Comparison of ENCODE assay signal across 27 cellular contexts in the genomic region with DNA sequence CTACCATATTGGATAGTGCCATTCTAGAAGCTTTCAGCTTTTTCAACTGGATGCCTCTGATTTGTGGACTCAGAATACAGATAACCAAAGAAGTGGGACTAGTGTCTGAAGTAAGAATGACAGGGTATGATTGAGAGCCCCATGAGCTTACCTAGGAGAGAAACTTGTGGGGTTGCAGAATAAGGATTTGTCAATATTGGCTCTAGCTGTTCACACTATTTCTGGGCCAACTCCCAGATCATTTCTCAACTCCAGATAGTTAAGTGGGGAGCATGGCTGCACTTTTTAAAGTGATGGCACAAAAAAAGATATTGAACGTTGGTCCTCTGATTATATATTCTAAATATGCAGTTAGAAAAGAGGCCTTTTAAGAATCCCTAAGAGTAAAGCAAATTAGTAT. TPM values are rescaled to one million over a fixed set of nuclear protein-coding genes. Genes with fewer than 3 reads are reported as not detected.
DNase-seq lines count a peak whose midpoint lies in the region; ATAC-seq, FAIRE-seq and TF ChIP-seq lines count a peak whose summit lies in the region.
"Had no signal": no experiment of that assay in that cellular context is flagged by ENCODE, and none has a peak within 500 bp of the region (broad histone marks: within the 10 kb centered on the region; RNA-seq: fewer than 3 reads in every experiment).

No MANE protein-coding gene starts in this region.

- no peak overlapping the region for H3K18ac ChIP-seq in IMR-90 (ENCODE audit: low read depth, low read length)

- H3K27me3 ChIP-seq in IMR-90 (ENCODE audit: control insufficient read depth, insufficient read depth, low read length), result peaks cover 2% of the 10 kb centered on the region; the same call in 1 of the 2 replicates
- H3K27me3 ChIP-seq in K562 (ENCODE audit: control insufficient read depth in 2 of 2, insufficient read depth in 2 of 2, low read length in 2 of 2), result no peaks in the 10 kb centered on the region
- H3K27me3 ChIP-seq in lower lobe of right lung (ENCODE audit: low read depth), result no peaks in the 10 kb centered on the region
- no peaks in the 10 kb centered on the region for H3K27me3 ChIP-seq in right atrium auricular region

- H4K5ac ChIP-seq in IMR-90 (ENCODE audit: low read depth, low read length), result no peak overlapping the region

- dilution Hi-C loops in IMR-90 (cut with HindIII; ENCODE audit: low sequenced_read_pairs, unreplicated experiment), result no loop called here

- no peak overlapping the region for H2BK20ac ChIP-seq in IMR-90 (ENCODE audit: low read depth, low read length)

- TF ChIP-seq POLR2A in A549 (IDR thresholded peaks at IDR 0.05; ENCODE audit: low read length) (no peak), IMR-90 (IDR thresholded peaks at IDR 0.05; ENCODE audit: low read depth, low read length) (no peak), K562 (conservative IDR thresholded peaks at IDR 0.05) (no peak)

- no peak for TF ChIP-seq CTCF in A549 (IDR thresholded peaks at IDR 0.05)
- no peak for TF ChIP-seq CTCF in IMR-90 (conservative IDR thresholded peaks at IDR 0.05; ENCODE audit: low read depth, low read length)
- TF ChIP-seq CTCF in K562 (IDR thresholded peaks at IDR 0.05 in 2 of 3, conservative IDR thresholded peaks at IDR 0.05 in 1 of 3; ENCODE audit: insufficient read depth in 2 of 3, low read depth in 1 of 3, low read length in 3 of 3), result no peak
- TF ChIP-seq CTCF in lower lobe of right lung (IDR thresholded peaks at IDR 0.05), result no peak
- TF ChIP-seq CTCF in right atrium auricular region (IDR thresholded peaks at IDR 0.05), result no peak

- H2AK5ac ChIP-seq in IMR-90 (ENCODE audit: low read depth, low read length), result no peak overlapping the region

- no peak overlapping the region for H3K56ac ChIP-seq in IMR-90 (ENCODE audit: extremely low read depth, insufficient read depth, low read length)

- H3K9me1 ChIP-seq in IMR-90 (ENCODE audit: insufficient read depth, low read length) (0 out of 2 replicates have a peak, but pooled peaks cover 3% of the 10 kb centered on the region), K562 (ENCODE audit: control insufficient read depth, insufficient read depth, low read length) (peaks cover 3% of the 10 kb centered on the region)

- H3K4me3 ChIP-seq in A549, result no peak overlapping the region
- H3K4me3 ChIP-seq in IMR-90 (ENCODE audit: insufficient read depth, low read depth, low read length), result no peak overlapping the region
- no peak overlapping the region for H3K4me3 ChIP-seq in K562
- no peak overlapping the region for H3K4me3 ChIP-seq in lower lobe of right lung
- no peak overlapping the region for H3K4me3 ChIP-seq in right atrium auricular region
- H3K4me3 ChIP-seq: GM12878 had no signal

- H4K20me1 ChIP-seq in IMR-90 (ENCODE audit: insufficient read depth, low read length) (no peaks in the 10 kb centered on the region), K562 (replicated peaks; ENCODE audit: control insufficient read depth, insufficient read depth, low read length) (no peaks in the 10 kb centered on the region)

- no peak overlapping the region for H3K4ac ChIP-seq in IMR-90 (ENCODE audit: low read depth, low read length)

- POLR2A ChIA-PET in A549 (lab: Yijun Ruan, JAX) (no interaction called here), IMR-90 (lab: Charles Lee; ENCODE audit: unreplicated experiment) (no interaction called here), K562 (lab: Yijun Ruan, JAX) (interaction anchor here (0.5 to 0.7 kb wide), 2 partner anchors 22 to 213 kb away, joined by 3 read pairs; no protein-coding TSS in a partner anchor)

- H3K9me3 ChIP-seq in A549 (0 out of 3 replicates have a peak, but pooled peaks cover 3% of the 10 kb centered on the region), IMR-90 (ENCODE audit: control insufficient read depth, insufficient read depth, low read length) (no peaks in the 10 kb centered on the region), K562 (replicated peaks; ENCODE audit: control insufficient read depth, insufficient read depth, low read depth, low read length) (no peaks in the 10 kb centered on the region), lower lobe of right lung (no peaks in the 10 kb centered on the region), right atrium auricular region (no peaks in the 10 kb centered on the region)
- H3K9me3 ChIP-seq: Caco-2 had no signal

- intact Hi-C loops in IMR-90 (cut with micrococcal nuclease) (no loop called here), K562 (cut with micrococcal nuclease) (no loop called here), lower lobe of right lung (cut with DNase I) (no loop called here)

- no peak overlapping the region for H3K9ac ChIP-seq in IMR-90 (ENCODE audit: low read depth, low read length)
- no peak overlapping the region for H3K9ac ChIP-seq in K562 (ENCODE audit: insufficient read depth in 1 of 2, low read depth in 2 of 2, low read length in 2 of 2)

- no peak overlapping the region for H2BK5ac ChIP-seq in IMR-90 (ENCODE audit: low read depth, low read length, poor library complexity, severe bottlenecking)

- no peak overlapping the region for H2BK120ac ChIP-seq in IMR-90 (ENCODE audit: low read depth, low read length)

- H3K79me1 ChIP-seq in IMR-90 (ENCODE audit: low read depth in 1 of 2, low read length in 2 of 2), result no peaks in the 10 kb centered on the region

- no peaks in the 10 kb centered on the region for H3K36me3 ChIP-seq in IMR-90 (ENCODE audit: control insufficient read depth, insufficient read depth, low read length)
- peaks cover 18% of the 10 kb centered on the region; the same call in 2 of the 3 replicates for H3K36me3 ChIP-seq in K562 (ENCODE audit: control insufficient read depth, insufficient read depth, low read length)
- peaks cover 27% of the 10 kb centered on the region for H3K36me3 ChIP-seq in lower lobe of right lung
- no peaks in the 10 kb centered on the region for H3K36me3 ChIP-seq in right atrium auricular region

- peak overlapping the region; percentile 18 for H2AK9ac ChIP-seq in IMR-90 (replicated peaks; ENCODE audit: low read depth, low read length, poor library complexity)

- no peak overlapping the region for H3K14ac ChIP-seq in IMR-90 (replicated peaks; ENCODE audit: low read depth, low read length)

- H3K4me1 ChIP-seq in A549 (peaks cover 30% of the 10 kb centered on the region), IMR-90 (ENCODE audit: control insufficient read depth, insufficient read depth, low read length) (peaks cover 7% of the 10 kb centered on the region), K562 (replicated peaks in 1 of 2; ENCODE audit: control insufficient read depth in 2 of 2, insufficient read depth in 2 of 2, low read length in 2 of 2) (peaks cover 11 to 13% of the 10 kb centered on the region in 2 experiments; a peak in 4 of 5 replicates), lower lobe of right lung (peaks cover 29% of the 10 kb centered on the region), right atrium auricular region (peaks cover 0 to 23% of the 10 kb centered on the region in 2 donors)

- TF ChIP-seq RAD21 in A549 (conservative IDR thresholded peaks at IDR 0.05 in 1 of 2, IDR thresholded peaks at IDR 0.05 in 1 of 2) (no peak), IMR-90 (IDR thresholded peaks at IDR 0.05; ENCODE audit: low read length) (no peak), K562 (CRISPR knock-in tag; conservative IDR thresholded peaks at IDR 0.05 in 1 of 2, IDR thresholded peaks at IDR 0.05 in 1 of 2) (no peak)

- H2AFZ ChIP-seq in IMR-90 (replicated peaks; ENCODE audit: low read length, poor library complexity) (no peak overlapping the region), K562 (ENCODE audit: low read depth, low read length) (no peak overlapping the region)

- H3K27ac ChIP-seq in A549, result no peak overlapping the region
- H3K27ac ChIP-seq in IMR-90 (ENCODE audit: insufficient read depth, low read length), result no peak overlapping the region
- no peak overlapping the region for H3K27ac ChIP-seq in K562 (ENCODE audit: extremely low read depth, low read depth, low read length)
- H3K27ac ChIP-seq in lower lobe of right lung, result no peak overlapping the region
- H3K27ac ChIP-seq in right atrium auricular region, result no peak overlapping the region

- no peak overlapping the region for H4K8ac ChIP-seq in IMR-90 (ENCODE audit: low read depth in 2 of 2, low read length in 2 of 2)

- no peak for TF ChIP-seq EP300 in A549 (IDR thresholded peaks at IDR 0.05)
- no peak for TF ChIP-seq EP300 in K562 (IDR thresholded peaks at IDR 0.05; ENCODE audit: low read length)

- no peak overlapping the region for H3K23ac ChIP-seq in IMR-90 (ENCODE audit: low read depth, low read length)

- no TSS peak for BruUV-seq in IMR-90 (replicated peaks; lab: Mats Ljungman, UMichigan)
- no TSS peak for BruUV-seq in K562 (replicated peaks; lab: Mats Ljungman, UMichigan)

- no peak for FAIRE-seq in A549 (lab: Jason Lieb, UNC)
- no peak for FAIRE-seq in K562 (lab: Jason Lieb, UNC)
- FAIRE-seq: GM12878 had no signal

- no peak overlapping the region for H4K91ac ChIP-seq in IMR-90 (ENCODE audit: insufficient read depth, low read depth, low read length)

- H3K4me2 ChIP-seq in A549 (no peak overlapping the region), IMR-90 (ENCODE audit: low read depth, low read length) (no peak overlapping the region), K562 (ENCODE audit: insufficient read depth, low read length) (no peak overlapping the region)

- ATAC-seq in A549 (no peak), IMR-90 (ENCODE audit: low read depth) (no peak), K562 (no peak), lower lobe of right lung (peak; percentile 14 to 42), esophagus mucosa (no peak)
- ATAC-seq: CD8-positive, alpha-beta T cell; GM12878; Panc1 had no signal

- no peak overlapping the region for H2BK15ac ChIP-seq in IMR-90 (ENCODE audit: low read depth, low read length)

- no peak for DNase-seq in A549 (ENCODE audit: low read depth in 1 of 2, low spot score in 1 of 2)
- no peak for DNase-seq in IMR-90
- no peak for DNase-seq in K562 (ENCODE audit: extremely low read depth in 1 of 4, low spot score in 3 of 4)
- DNase-seq in lower lobe of right lung, result no peak
- DNase-seq in activated T-cell treated with anti-CD3 and anti-CD28 coated beads for 4 hours, result no peak
- DNase-seq in right atrium auricular region (ENCODE audit: low spot score), result no peak
- DNase-seq in NOMO-1 treated with DMSO at 0.1 percent for 48 hours (lab: John Stamatoyannopoulos, UW; ENCODE audit: unreplicated experiment), result no peak
- DNase-seq: C1 segment of cervical spinal cord; Caco-2; CD8-positive, alpha-beta T cell; DMS 273 treated with DMSO at 0.1 percent for 48 hours; DMS79; EL; GDM1; GOT3; HCEC 1CT; MV-4-11; NCI-H1105 treated with DMSO at 0.1 percent for 48 hours; NCI-H146; NCI-H1930; NCI-H2107; NCI-H524; NCI-H748 treated with DMSO at 0.1 percent for 48 hours; SHP77 treated with DMSO at 0.1 percent for 48 hours had no signal

- WGBS in A549 (ENCODE audit: missing lambda C conversion rate), result 37% methylated on average over 1 of the region's 1 CpG
- no CpG with 5 or more reads among the region's 1 CpG for WGBS in IMR-90 (ENCODE audit: extremely low coverage in 2 of 2, insufficient read length in 1 of 2), 2 experiments
- WGBS in K562 (ENCODE audit: insufficient coverage, low coverage, missing lambda C conversion rate), result 50% methylated on average over 1 of the region's 1 CpG

- in situ Hi-C loops in IMR-90 (cut with MboI; ENCODE audit: low sequenced_read_pairs) (no loop called here), K562 (cut with MboI) (no loop called here)

- H3K79me2 ChIP-seq in K562 (ENCODE audit: control insufficient read depth, insufficient read depth, low read length), result peaks cover 4% of the 10 kb centered on the region; the same call in 1 of the 3 replicates

- CTCF ChIA-PET in A549 (lab: Yijun Ruan, JAX), result interaction anchor here (1.1 kb wide), 1 partner anchor 119 kb away, joined by 3 read pairs; no protein-coding TSS in a partner anchor
- CTCF ChIA-PET in IMR-90 (lab: Yijun Ruan, JAX), result interaction anchor here (0.6 kb wide), 1 partner anchor 23 kb away, joined by 3 read pairs; no protein-coding TSS in a partner anchor
- CTCF ChIA-PET in K562 (lab: Yijun Ruan, JAX; ENCODE audit: low intra/inter-chr PET ratio), result no interaction called here

RNA-seq across cellular contexts. Expression of gene KANK1, which starts 37.7 kb away (rescaled TPM):
- polyA plus RNA-seq in A549 (2011; rRNA removed) (21.2 and 24.2 TPM in 2 replicates), A549 (2017; fragmentation: RNase III; extraction: RNeasy Plus Mini Kit Qiagen cat#74134 plus additional on column Dnase treatment) (12.0 to 14.9 TPM (median 14.7 TPM) in 3 replicates), IMR-90 (2012; rRNA removed) (29.2 and 29.9 TPM in 2 replicates), K562 (2011; rRNA removed) (0.62 and 0.78 TPM in 2 replicates), K562 (2014; fragmentation: Illumina TruSeq; extraction: Trizol) (0.11 and 0.22 TPM in 2 replicates), K562 (2014; fragmentation: Nextera tagmentation; extraction: Ambion mirVana) (under 1 TPM; 0.11 to 0.34 TPM), K562 (2014; rRNA removed) (0.01 and 0.17 TPM in 2 replicates)
- polyA plus RNA-seq in A549 (2012; cell fraction: cytosol; rRNA removed), result 11.9 and 12.5 TPM in 2 replicates
- 27.3 and 29.7 TPM in 2 replicates for polyA plus RNA-seq in A549 (2012; cell fraction: nucleus; rRNA removed)
- 38.2 and 52.2 TPM in 2 replicates for polyA minus RNA-seq in A549 (2011; rRNA and poly(A)+ RNA removed)
- total RNA-seq in IMR-90 (2012; rRNA removed) (40.5 and 41.4 TPM in 2 replicates), K562 (2014; rRNA removed) (0.12 and 0.18 TPM in 2 replicates), K562 (2014; rRNA removed; fragmentation: Illumina TruSeq; extraction: Trizol) (0.26 and 0.44 TPM in 2 replicates), K562 (2015; rRNA removed; fragmentation: Illumina TruSeq; extraction: Trizol) (0.36 and 0.45 TPM in 2 replicates), K562 (2021) (0.55 and 0.89 TPM in 2 replicates), lower lobe of right lung (48.1 TPM), right atrium auricular region (100 to 1,000 TPM; 164 to 166 TPM), esophagus mucosa (45.4 TPM)
- 21.4 and 25.6 TPM in 2 replicates for polyA plus RNA-seq in IMR-90 (2012; cell fraction: cytosol; rRNA removed)
- 50.0 and 51.7 TPM in 2 replicates for polyA plus RNA-seq in IMR-90 (2012; cell fraction: nucleus; rRNA removed; ENCODE audit: low replicate concordance)
- 0.58 and 0.69 TPM in 2 replicates for total RNA-seq in K562 (2011; cell fraction: chromatin; rRNA removed; ENCODE audit: low replicate concordance)
- total RNA-seq in K562 (2011; cell fraction: nucleolus; rRNA removed), result 0.39 and 1.2 TPM in 2 replicates
- total RNA-seq in K562 (2011; cell fraction: nucleoplasm; rRNA removed), result 0.31 and 0.37 TPM in 2 replicates
- 0.50 and 0.61 TPM in 2 replicates for polyA plus RNA-seq in K562 (2011; cell fraction: cytosol; rRNA removed)
- 0.44 and 0.60 TPM in 2 replicates for polyA plus RNA-seq in K562 (2011; cell fraction: nucleus; rRNA removed)
- 0.12 and 0.18 TPM in 2 replicates for polyA plus RNA-seq in K562 (2012)
- polyA minus RNA-seq in K562 (2011; rRNA and poly(A)+ RNA removed), result 1.2 and 1.5 TPM in 2 replicates
- polyA minus RNA-seq in K562 (2011; cell fraction: cytosol; rRNA and poly(A)+ RNA removed), result 0.95 and 1.4 TPM in 2 replicates
- polyA minus RNA-seq in K562 (2011; cell fraction: nucleus; rRNA and poly(A)+ RNA removed), result 0.54 and 0.56 TPM in 2 replicates

Comparison
In these comparisons a context has a peak if more than half of its experiments do, and no peak if none do; other contexts are left out.
1. ATAC-seq: peak in lower lobe of right lung (2 of 2); none in A549 (0 of 2), IMR-90 (single experiment), K562 (single experiment) and esophagus mucosa (single experiment).
2. RNA of gene KANK1, which starts 37.7 kb away (total RNA-seq): 164 to 166 TPM in right atrium auricular region, 48.1 TPM in lower lobe of right lung (single experiment), 45.4 TPM in esophagus mucosa (single experiment) and 40.5 to 41.4 TPM in IMR-90; 0.12 to 1.2 TPM in K562; every median in the first group is over 10 times any median in the second.
3. Of the 35 proteins assayed by ChIP-seq in both K562 and A549: peak only in K562: none; only in A549: EHMT2; in both: none; in neither: 34.